Comparison of ENCODE assay signal across 17 cellular contexts in the genomic region with DNA sequence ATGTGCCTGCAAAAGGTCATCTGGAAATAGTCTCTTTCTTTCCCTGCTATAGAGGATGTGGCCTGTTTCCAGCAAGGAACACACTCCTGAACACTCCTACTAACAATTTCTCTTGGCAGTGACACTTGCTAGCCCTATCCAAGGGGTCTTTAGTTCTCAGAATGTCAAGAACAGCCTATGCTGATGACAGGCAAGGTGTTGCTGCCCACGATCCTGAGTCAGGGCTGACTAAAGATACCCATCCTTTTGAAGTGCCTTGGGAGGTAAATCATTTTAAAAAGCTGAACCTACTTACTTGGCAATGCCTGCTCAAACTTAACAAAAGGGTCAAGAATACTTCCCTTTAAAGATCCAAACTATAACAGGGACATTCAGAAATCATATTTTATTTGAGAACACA.
"Had no signal": no experiment of that assay in that cellular context is flagged by ENCODE, and none has a peak within 500 bp of the region (broad histone marks: within the 10 kb centered on the region; RNA-seq: fewer than 3 reads in every experiment).

No MANE protein-coding gene starts in this region.

- DNase-seq: activated CD4-positive, alpha-beta T cell treated with anti-CD3 and anti-CD28 coated beads for 4 hours; activated effector memory CD4-positive, alpha-beta T cell treated with Interleukin-2 at 50 U/mL for 16 hours; amniotic stem cell; body of pancreas; cortex of kidney; effector CD8-positive, alpha-beta T cell; heart left ventricle; mammary epithelial cell; naive thymus-derived CD4-positive, alpha-beta T cell; retina; T-helper 9 cell; upper lobe of left lung had no signal

- H3K9me3 ChIP-seq: body of pancreas, heart left ventricle, suprapubic skin, upper lobe of left lung had no signal

- H3K36me3 Mint-ChIP-seq: stimulated activated memory B cell treated with anti-CD40 and anti-IgM and Interleukin-4, amounts not matched to agents 10 μg/mL and 1 μg/mL and 100 μg/mL, for 72 hours had no signal

- H3K4me3 ChIP-seq: body of pancreas, heart left ventricle, suprapubic skin, upper lobe of left lung had no signal

- ATAC-seq: body of pancreas; heart left ventricle; left lobe of liver; naive thymus-derived CD4-positive, alpha-beta T cell; stimulated activated memory B cell treated with anti-CD40 and anti-IgM and Interleukin-4, amounts not matched to agents 10 μg/mL and 1 μg/mL and 100 μg/mL, for 72 hours had no signal

- H3K36me3 ChIP-seq: heart left ventricle, suprapubic skin, upper lobe of left lung had no signal

- H3K27me3 Mint-ChIP-seq: central memory CD8-positive, alpha-beta T cell; naive thymus-derived CD4-positive, alpha-beta T cell; stimulated activated memory B cell treated with anti-CD40 and anti-IgM and Interleukin-4, amounts not matched to agents 10 μg/mL and 1 μg/mL and 100 μg/mL, for 72 hours had no signal

- H3K4me1 ChIP-seq: body of pancreas, heart left ventricle, upper lobe of left lung had no signal

- H3K27ac Mint-ChIP-seq: stimulated activated memory B cell treated with anti-CD40 and anti-IgM and Interleukin-4, amounts not matched to agents 10 μg/mL and 1 μg/mL and 100 μg/mL, for 72 hours had no signal

- H3K27ac ChIP-seq: body of pancreas, heart left ventricle, suprapubic skin, upper lobe of left lung had no signal

- H3K4me1 Mint-ChIP-seq: stimulated activated memory B cell treated with anti-CD40 and anti-IgM and Interleukin-4, amounts not matched to agents 10 μg/mL and 1 μg/mL and 100 μg/mL, for 72 hours had no signal

- H3K4me3 Mint-ChIP-seq: central memory CD8-positive, alpha-beta T cell; naive thymus-derived CD4-positive, alpha-beta T cell; stimulated activated memory B cell treated with anti-CD40 and anti-IgM and Interleukin-4, amounts not matched to agents 10 μg/mL and 1 μg/mL and 100 μg/mL, for 72 hours had no signal

- FAIRE-seq: frontal cortex had no signal

- H3K27me3 ChIP-seq: body of pancreas, heart left ventricle, suprapubic skin, upper lobe of left lung had no signal
